In genomic region chrX:3295731-3296130, GRCh38 we compare ENCODE assay signal across 14 cellular contexts. TPM values are rescaled to one million over a fixed set of nuclear protein-coding genes. Genes with fewer than 3 reads are reported as not detected.
DNase-seq lines count a peak whose midpoint lies in the region; ATAC-seq and TF ChIP-seq lines count a peak whose summit lies in the region.
"Had no signal": no experiment of that assay in that cellular context is flagged by ENCODE, and none has a peak within 500 bp of the region (broad histone marks: within the 10 kb centered on the region; RNA-seq: fewer than 3 reads in every experiment).

No MANE protein-coding gene starts in this region.

- H3K4me1 Mint-ChIP-seq in Caco-2 (ENCODE audit: low read depth, unreplicated experiment), result no peaks in the 10 kb centered on the region
- H3K4me1 Mint-ChIP-seq: activated naive CD8-positive, alpha-beta T cell treated with anti-CD3 and anti-CD28 coated beads, Interleukin-2, amount 50 U/mL, for 24 hours had no signal

- H3K9me3 Mint-ChIP-seq in Caco-2 (ENCODE audit: unreplicated experiment), result no peaks in the 10 kb centered on the region
- H3K9me3 Mint-ChIP-seq: activated naive CD8-positive, alpha-beta T cell treated with anti-CD3 and anti-CD28 coated beads, Interleukin-2, amount 50 U/mL, for 24 hours had no signal

- POLR2A ChIA-PET in Caco-2 (lab: Charles Lee), result no interaction called here

- no peaks in the 10 kb centered on the region for H3K27me3 ChIP-seq in Caco-2 (replicated peaks; ENCODE audit: control insufficient read depth, insufficient read depth, low read length)
- H3K27me3 ChIP-seq: left lung, neutrophil, tibial artery had no signal

- H3K36me3 ChIP-seq in Caco-2 (ENCODE audit: control insufficient read depth, insufficient read depth, low read length), result no peaks in the 10 kb centered on the region
- H3K36me3 ChIP-seq: left lung, neutrophil, tibial artery had no signal

- no TSS peak for BruUV-seq in Caco-2 (replicated peaks; lab: Mats Ljungman, UMichigan)

- no peak overlapping the region for H3K4me3 Mint-ChIP-seq in Caco-2 (ENCODE audit: unreplicated experiment)
- H3K4me3 Mint-ChIP-seq: activated naive CD8-positive, alpha-beta T cell treated with anti-CD3 and anti-CD28 coated beads, Interleukin-2, amount 50 U/mL, for 24 hours had no signal

- no peak overlapping the region for H3K27ac Mint-ChIP-seq in Caco-2 (ENCODE audit: unreplicated experiment)
- H3K27ac Mint-ChIP-seq: activated naive CD8-positive, alpha-beta T cell treated with anti-CD3 and anti-CD28 coated beads, Interleukin-2, amount 50 U/mL, for 24 hours had no signal

- H3K36me3 Mint-ChIP-seq in Caco-2 (ENCODE audit: insufficient read depth, unreplicated experiment), result no peaks in the 10 kb centered on the region

- H3K4me3 ChIP-seq in Caco-2 (ENCODE audit: low read depth, low read length), result no peak overlapping the region
- H3K4me3 ChIP-seq: left lung, skin epidermis, tibial artery had no signal

- DNase-seq in Caco-2 (peak; percentile 12 to 40), OCI-M1 (lab: John Stamatoyannopoulos, UW) (peak; percentile 2), iPS DF 19.7 (ENCODE audit: low read depth, low spot score) (peak; percentile 23), NOMO-1 treated with DMSO at 0.1 percent for 48 hours (lab: John Stamatoyannopoulos, UW; ENCODE audit: unreplicated experiment) (no peak), Right ventricle myocardium inferior (ENCODE audit: missing footprints) (no peak), NCI-H1092 treated with DMSO at 0.1 percent for 48 hours (lab: John Stamatoyannopoulos, UW) (no peak)
- DNase-seq: activated naive CD8-positive, alpha-beta T cell treated with anti-CD3 and anti-CD28 coated beads, Interleukin-2, amount 50 U/mL, for 24 hours; cortex of kidney; left lung; NCI-H2081; tibial artery had no signal

- ATAC-seq in GM18909 (IDR thresholded peaks at IDR 0.05; ENCODE audit: poor library complexity, unreplicated experiment) (peak; percentile 65), Right ventricle myocardium inferior (no peak)
- ATAC-seq: activated naive CD8-positive, alpha-beta T cell treated with anti-CD3 and anti-CD28 coated beads, Interleukin-2, amount 50 U/mL, for 24 hours; left lung had no signal

- H3K27me3 Mint-ChIP-seq in Caco-2 (ENCODE audit: insufficient read depth, unreplicated experiment), result peaks cover 7% of the 10 kb centered on the region
- H3K27me3 Mint-ChIP-seq: activated naive CD8-positive, alpha-beta T cell treated with anti-CD3 and anti-CD28 coated beads, Interleukin-2, amount 50 U/mL, for 24 hours had no signal

- CTCF ChIA-PET in Caco-2 (lab: Charles Lee), result no interaction called here

- intact Hi-C loops in Caco-2 (cut with micrococcal nuclease; ENCODE audit: unreplicated experiment) (no loop called here), Right ventricle myocardium inferior (cut with DNase I) (no loop called here)

- H3K4me1 ChIP-seq in Caco-2, result no peaks in the 10 kb centered on the region
- H3K4me1 ChIP-seq: left lung, tibial artery had no signal

- no peak for TF ChIP-seq CTCF in Caco-2 (IDR thresholded peaks at IDR 0.05; ENCODE audit: insufficient read depth in 1 of 2, low read depth in 1 of 2, low read length in 1 of 2, severe bottlenecking in 1 of 2, unreplicated experiment in 1 of 2)

- H3K9me3 ChIP-seq in Caco-2, result no peaks in the 10 kb centered on the region
- H3K9me3 ChIP-seq: left lung, neutrophil, tibial artery had no signal

RNA-seq across cellular contexts. Expression of gene MXRA5, which starts 50.7 kb away (rescaled TPM):
- total RNA-seq in Caco-2 (2022) (not detected in 2 replicates), Right ventricle myocardium inferior (2.1 TPM)

Comparison
In these comparisons a context has a peak if more than half of its experiments do, and no peak if none do; other contexts are left out.
1. DNase-seq: peak in Caco-2 (2 of 2), OCI-M1 (single experiment) and iPS DF 19.7 (single experiment); none in NOMO-1 treated with DMSO at 0.1 percent for 48 hours (single experiment), Right ventricle myocardium inferior (single experiment) and NCI-H1092 treated with DMSO at 0.1 percent for 48 hours (single experiment).